Comparison of ENCODE assay signal across 35 cellular contexts in genomic region chr16:1465567-1465915, GRCh38. TPM values are rescaled to one million over a fixed set of nuclear protein-coding genes. Genes with fewer than 3 reads are reported as not detected.
"Had no signal": no experiment of that assay in that cellular context is flagged by ENCODE, and none has a peak within 500 bp of the region (broad histone marks: within the 10 kb centered on the region; RNA-seq: fewer than 3 reads in every experiment).

No MANE protein-coding gene starts in this region.

- H3K4me1 Mint-ChIP-seq: activated CD4-positive, alpha-beta T cell treated with anti-CD3 and anti-CD28 coated beads, Interleukin-2, amount 10 ng/mL, durations not matched to agents 24 days and 14 days; activated T-helper 17 cell treated with anti-CD3 and anti-CD28 coated beads, Interleukin-2, amount 50 U/mL, for 72 hours had no signal

- ATAC-seq: activated CD8-positive, alpha-beta T cell treated with anti-CD3 and anti-CD28 coated beads for 36 hours; activated T-cell treated with anti-CD3 and anti-CD28 coated beads, Interleukin-2, amount 50 U/mL, for 72 hours; activated T-helper 17 cell treated with anti-CD3 and anti-CD28 coated beads, Interleukin-2, amount 50 U/mL, for 72 hours had no signal

- DNase-seq: activated CD4-positive, alpha-beta T cell treated with anti-CD3 and anti-CD28 coated beads, Interleukin-2, amount 10 ng/mL, durations not matched to agents 24 days and 14 days; activated CD4-positive, alpha-beta T cell treated with anti-CD3 and anti-CD28 coated beads, Interleukin-2, amount 50 U/mL, for 4 hours; activated CD8-positive, alpha-beta T cell treated with anti-CD3 and anti-CD28 coated beads for 36 hours; activated effector memory CD4-positive, alpha-beta T cell treated with anti-CD3 and anti-CD28 coated beads, Interleukin-2, amount 50 U/mL, for 16 hours; activated naive CD4-positive, alpha-beta T cell; activated naive CD4-positive, alpha-beta T cell treated with anti-CD3 and anti-CD28 coated beads, Interleukin-2, amount 50 U/mL, for 16 hours; activated naive CD8-positive, alpha-beta T cell treated with anti-CD3 and anti-CD28 coated beads for 36 hours; activated T-cell treated with anti-CD3 and anti-CD28 coated beads, Interleukin-2, amount 50 U/mL, for 1 hour; activated T-cell treated with anti-CD3 and anti-CD28 coated beads, Interleukin-2, amount 50 U/mL, for 72 hours; amniotic stem cell; brain microvascular endothelial cell; central memory CD4-positive, alpha-beta T cell; Karpas-422; KBM-7; NCI-H1105 treated with DMSO at 0.1 percent for 48 hours; NCI-H1436; NCI-H1694; NCI-H1930; NCI-H2081 treated with DMSO at 0.1 percent for 48 hours; NCI-H226; NCI-H526; NCI-H748 treated with DMSO at 0.1 percent for 48 hours; NK-92 treated with Interleukin-12 subunit alpha and Interleukin-12 subunit beta, amount 100 ng/mL, for 24 hours; PC-9; SHP77; SJCRH30 had no signal

- H3K9me3 ChIP-seq: SJCRH30 had no signal

- H3K27me3 ChIP-seq: brain microvascular endothelial cell, SJCRH30 had no signal

- H3K4me3 ChIP-seq: PC-9, SJCRH30, SK-N-MC had no signal

- H3K27me3 Mint-ChIP-seq: activated CD4-positive, alpha-beta T cell treated with anti-CD3 and anti-CD28 coated beads, Interleukin-2, amount 10 ng/mL, durations not matched to agents 24 days and 14 days; activated CD8-positive, alpha-beta T cell treated with anti-CD3 and anti-CD28 coated beads for 36 hours; activated naive CD8-positive, alpha-beta T cell treated with anti-CD3 and anti-CD28 coated beads for 36 hours; activated T-helper 17 cell treated with anti-CD3 and anti-CD28 coated beads, Interleukin-2, amount 50 U/mL, for 72 hours had no signal

- H3K4me2 ChIP-seq: PC-9 had no signal

- H3K27ac ChIP-seq: brain microvascular endothelial cell, PC-9, RWPE1, SJCRH30, SK-N-MC had no signal

- H3K36me3 ChIP-seq: SJCRH30 had no signal

- H3K4me1 ChIP-seq: SJCRH30 had no signal

- H3K4me3 Mint-ChIP-seq: activated CD4-positive, alpha-beta T cell treated with anti-CD3 and anti-CD28 coated beads, Interleukin-2, amount 10 ng/mL, durations not matched to agents 24 days and 14 days; activated CD8-positive, alpha-beta T cell treated with anti-CD3 and anti-CD28 coated beads for 36 hours; activated naive CD8-positive, alpha-beta T cell treated with anti-CD3 and anti-CD28 coated beads for 36 hours; activated T-cell treated with anti-CD3 and anti-CD28 coated beads, Interleukin-2, amount 50 U/mL, for 72 hours; activated T-helper 17 cell treated with anti-CD3 and anti-CD28 coated beads, Interleukin-2, amount 50 U/mL, for 72 hours; T-helper 2 cell treated with Interferon-gamma antibody and Interleukin-4, amounts not matched to agents 5 μg/mL and 100 μg/mL, for 36 hours had no signal

- H3K9me3 Mint-ChIP-seq: activated CD4-positive, alpha-beta T cell treated with anti-CD3 and anti-CD28 coated beads, Interleukin-2, amount 10 ng/mL, durations not matched to agents 24 days and 14 days; activated CD8-positive, alpha-beta T cell treated with anti-CD3 and anti-CD28 coated beads for 36 hours; activated naive CD8-positive, alpha-beta T cell treated with anti-CD3 and anti-CD28 coated beads for 36 hours; activated T-cell treated with anti-CD3 and anti-CD28 coated beads, Interleukin-2, amount 50 U/mL, for 72 hours; activated T-helper 17 cell treated with anti-CD3 and anti-CD28 coated beads, Interleukin-2, amount 50 U/mL, for 72 hours; T-helper 2 cell treated with Interferon-gamma antibody and Interleukin-4, amounts not matched to agents 5 μg/mL and 100 μg/mL, for 36 hours had no signal

- H3K36me3 Mint-ChIP-seq: activated naive CD8-positive, alpha-beta T cell treated with anti-CD3 and anti-CD28 coated beads for 36 hours had no signal

- H3K27ac Mint-ChIP-seq: activated CD4-positive, alpha-beta T cell treated with anti-CD3 and anti-CD28 coated beads, Interleukin-2, amount 10 ng/mL, durations not matched to agents 24 days and 14 days; activated CD8-positive, alpha-beta T cell treated with anti-CD3 and anti-CD28 coated beads for 36 hours; activated naive CD8-positive, alpha-beta T cell treated with anti-CD3 and anti-CD28 coated beads for 36 hours; activated T-cell treated with anti-CD3 and anti-CD28 coated beads, Interleukin-2, amount 50 U/mL, for 72 hours; activated T-helper 17 cell treated with anti-CD3 and anti-CD28 coated beads, Interleukin-2, amount 50 U/mL, for 72 hours; T-helper 2 cell treated with Interferon-gamma antibody and Interleukin-4, amounts not matched to agents 5 μg/mL and 100 μg/mL, for 36 hours had no signal

RNA-seq across cellular contexts. Expression of gene PTX4, which starts 23.2 kb away (rescaled TPM):
- total RNA-seq: activated CD4-positive, alpha-beta T cell treated with anti-CD3 and anti-CD28 coated beads, Interleukin-2, amount 10 ng/mL, durations not matched to agents 24 days and 14 days; activated CD8-positive, alpha-beta memory T cell treated with anti-CD3 and anti-CD28 coated beads for 36 hours; activated CD8-positive, alpha-beta T cell treated with anti-CD3 and anti-CD28 coated beads for 36 hours; activated naive CD8-positive, alpha-beta T cell treated with anti-CD3 and anti-CD28 coated beads for 36 hours; activated T-cell treated with anti-CD3 and anti-CD28 coated beads, Interleukin-2, amount 50 U/mL, for 72 hours; activated T-helper 17 cell treated with anti-CD3 and anti-CD28 coated beads, Interleukin-2, amount 50 U/mL, for 72 hours; MCF 10A; SJCRH30; T-helper 1 cell treated with Interleukin-12 subunit alpha and Interleukin-12 subunit beta and Interleukin-4 antibody, amounts not matched to agents 30 ng/mL and 1 ng/mL, for 36 hours had no signal

RNA-seq across cellular contexts. Expression of gene PERCC1, which starts 34.7 kb away (rescaled TPM):
- total RNA-seq: activated CD4-positive, alpha-beta T cell treated with anti-CD3 and anti-CD28 coated beads, Interleukin-2, amount 10 ng/mL, durations not matched to agents 24 days and 14 days; activated T-helper 17 cell treated with anti-CD3 and anti-CD28 coated beads, Interleukin-2, amount 50 U/mL, for 72 hours; aorta; MCF 10A; NCI-H460; PC-9; T-helper 1 cell treated with Interleukin-12 subunit alpha and Interleukin-12 subunit beta and Interleukin-4 antibody, amounts not matched to agents 30 ng/mL and 1 ng/mL, for 36 hours had no signal
